In genomic region chr14:68243441-68244010, GRCh38 we compare ENCODE assay signal across 1 cellular context.
TF ChIP-seq lines count a peak whose summit lies in the region.

No MANE protein-coding gene starts in this region.

TF ChIP-seq in liver, 16 proteins besides CTCF, POLR2A, EP300 and RAD21 (continued from another document):
- TF ChIP-seq ZBTB33 (IDR thresholded peaks at IDR 0.05) (no peak), NR2F2 (IDR thresholded peaks at IDR 0.05) (no peak), TAF1 (conservative IDR thresholded peaks at IDR 0.05) (no peak), GABPA (IDR thresholded peaks at IDR 0.05 in 1 of 2, conservative IDR thresholded peaks at IDR 0.05 in 1 of 2) (no peak), HNF4A (conservative IDR thresholded peaks at IDR 0.05) (peak in 1 of 2 donors; percentile 21)
TF ChIP-seq in liver: peak in this region for 4.
